Comparison of ENCODE assay signal across 9 cellular contexts in the genomic region with DNA sequence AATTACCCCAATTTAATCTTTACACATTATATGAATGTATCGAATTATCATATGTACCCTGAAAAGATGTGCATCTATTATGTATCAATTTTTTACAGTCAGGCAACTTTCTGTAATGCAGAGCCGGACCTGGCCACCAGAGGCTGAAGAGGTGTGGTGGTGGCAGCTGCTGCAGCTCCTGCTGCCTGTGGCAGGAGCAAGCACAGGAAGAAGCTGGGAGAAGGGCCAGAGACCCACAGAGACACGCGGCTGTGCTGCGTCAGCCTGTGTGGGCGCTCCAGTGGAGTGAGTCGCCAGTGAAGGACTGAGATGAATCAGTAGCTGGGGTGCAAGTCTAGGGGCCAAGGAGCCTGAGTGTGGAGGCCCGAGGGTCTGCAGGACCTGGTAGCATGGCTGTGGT.
DNase-seq lines count a peak whose midpoint lies in the region; ATAC-seq, FAIRE-seq and TF ChIP-seq lines count a peak whose summit lies in the region.
"Had no signal": no experiment of that assay in that cellular context is flagged by ENCODE, and none has a peak within 500 bp of the region (broad histone marks: within the 10 kb centered on the region; RNA-seq: fewer than 3 reads in every experiment).

No MANE protein-coding gene starts in this region.

- TF ChIP-seq POLR2A in GM12892 (IDR thresholded peaks at IDR 0.05; ENCODE audit: low read depth, low read length), result no peak

- H2AFZ ChIP-seq in PC-3 (ENCODE audit: low read length), result no peak overlapping the region

- H3K27me3 ChIP-seq in cardiac muscle cell (no peaks in the 10 kb centered on the region), heart right ventricle (no peaks in the 10 kb centered on the region), PC-3 (ENCODE audit: low read length) (peaks cover 57% of the 10 kb centered on the region), foreskin keratinocyte (no peaks in the 10 kb centered on the region)

- BruUV-seq in PC-3 (replicated peaks; lab: Mats Ljungman, UMichigan), result no TSS peak

- no peak overlapping the region for H3K9ac ChIP-seq in PC-3 (ENCODE audit: low read length)

- peak; percentile 7 for TF ChIP-seq CTCF in cardiac muscle cell (IDR thresholded peaks at IDR 0.05; ENCODE audit: low read depth, low read length)
- peak in 3 of 9 donors; percentile 13 to 16 (median 16) for TF ChIP-seq CTCF in heart right ventricle (IDR thresholded peaks at IDR 0.05)
- peak; percentile 66 for TF ChIP-seq CTCF in PC-3 (conservative IDR thresholded peaks at IDR 0.05; ENCODE audit: low read depth, low read length)
- peak; percentile 66 for TF ChIP-seq CTCF in foreskin keratinocyte (conservative IDR thresholded peaks at IDR 0.05)
- no peak for TF ChIP-seq CTCF in GM13976 (IDR thresholded peaks at IDR 0.05; ENCODE audit: borderline replicate concordance, control extremely low read depth, extremely low read depth, insufficient read depth, missing control alignments)

- no peak for ATAC-seq in heart right ventricle
- peak; percentile 86 for ATAC-seq in PC-3
- ATAC-seq in foreskin keratinocyte, result peak; percentile 96

- H3K4me3 ChIP-seq in cardiac muscle cell, result no peak overlapping the region
- H3K4me3 ChIP-seq in heart right ventricle, result no peak overlapping the region
- no peak overlapping the region for H3K4me3 ChIP-seq in PC-3 (ENCODE audit: low read length)

- DNase-seq in cardiac muscle cell (ENCODE audit: low read depth in 1 of 2, low spot score in 1 of 2) (peak; percentile 14 to 48), heart right ventricle (no peak), PC-3 (peak; percentile 67), foreskin keratinocyte (peak; percentile 44 to 73), superior temporal gyrus (ENCODE audit: extremely low spot score) (peak; percentile 45), OCI-M1 (lab: John Stamatoyannopoulos, UW) (no peak), GM13976 (ENCODE audit: low spot score) (no peak), GM12892 (ENCODE audit: insufficient read length) (no peak)
- DNase-seq: left cardiac atrium had no signal

- intact Hi-C loops in heart right ventricle (cut with DNase I) (no loop called here), PC-3 (cut with micrococcal nuclease) (no loop called here)

- H3K9me3 ChIP-seq in cardiac muscle cell (ENCODE audit: low read depth) (no peaks in the 10 kb centered on the region), heart right ventricle (no peaks in the 10 kb centered on the region), PC-3 (ENCODE audit: low read length) (no peaks in the 10 kb centered on the region)

- no peaks in the 10 kb centered on the region for H3K9me2 ChIP-seq in PC-3 (replicated peaks; ENCODE audit: low read length)

- CTCF ChIA-PET in PC-3 (lab: Charles Lee), result interaction anchor here (0.6 kb wide), 1 partner anchor 58 kb away, joined by 8 read pairs; no protein-coding TSS in a partner anchor

- H3K36me3 ChIP-seq in cardiac muscle cell, result no peaks in the 10 kb centered on the region
- no peaks in the 10 kb centered on the region for H3K36me3 ChIP-seq in heart right ventricle
- H3K36me3 ChIP-seq in PC-3 (ENCODE audit: low read depth, low read length), result no peaks in the 10 kb centered on the region

- H3K4me1 ChIP-seq in cardiac muscle cell (ENCODE audit: low read depth) (no peaks in the 10 kb centered on the region), heart right ventricle (peaks cover 0 to 25% (median 7%) of the 10 kb centered on the region in 9 donors), PC-3 (ENCODE audit: insufficient read depth, low read length) (peaks cover 7% of the 10 kb centered on the region; the same call in 1 of the 2 replicates), foreskin keratinocyte (peaks cover 26% of the 10 kb centered on the region)

- no peaks in the 10 kb centered on the region for H3F3A ChIP-seq in PC-3 (ENCODE audit: low read length, unreplicated experiment)

- no peaks in the 10 kb centered on the region for H3K79me2 ChIP-seq in PC-3 (ENCODE audit: low read length)

- no peak for FAIRE-seq in GM12892 (lab: Jason Lieb, UNC)

- peak overlapping the region; percentile 30 for H3K4me2 ChIP-seq in PC-3 (ENCODE audit: low read length)

- H4K20me1 ChIP-seq in PC-3 (ENCODE audit: low read length), result no peaks in the 10 kb centered on the region

- 72% methylated on average over 8 of the region's 8 CpGs for WGBS in heart right ventricle, 2 donors

- POLR2A ChIA-PET in PC-3 (lab: Charles Lee; ENCODE audit: unreplicated experiment), result no interaction called here

- in situ Hi-C loops in GM13976 (cut with MboI; ENCODE audit: low sequenced_read_pairs, unreplicated experiment), result no loop called here

- H3K27ac ChIP-seq in cardiac muscle cell (no peak overlapping the region), heart right ventricle (no peak overlapping the region), PC-3 (ENCODE audit: low read length) (no peak overlapping the region), foreskin keratinocyte (peak overlapping the region; percentile 47)

Comparison
In these comparisons a context has a peak if more than half of its experiments do, and no peak if none do; other contexts are left out.
1. DNase-seq: peak in cardiac muscle cell (2 of 2), PC-3 (single experiment), foreskin keratinocyte (2 of 2) and superior temporal gyrus (single experiment); none in heart right ventricle (0 of 2), OCI-M1 (single experiment), GM13976 (single experiment) and GM12892 (single experiment).
2. ATAC-seq: peak in PC-3 (single experiment) and foreskin keratinocyte (single experiment); none in heart right ventricle (0 of 8).